Comparison of ENCODE assay signal across 1 cellular context in genomic region chr2:134445981-134446380, GRCh38.
TF ChIP-seq lines count a peak whose summit lies in the region.

No MANE protein-coding gene starts in this region.

TF ChIP-seq in endothelial cell of umbilical vein, 7 proteins besides CTCF, POLR2A, EP300 and RAD21 (continued from another document):
- TF ChIP-seq, protein P1, sequence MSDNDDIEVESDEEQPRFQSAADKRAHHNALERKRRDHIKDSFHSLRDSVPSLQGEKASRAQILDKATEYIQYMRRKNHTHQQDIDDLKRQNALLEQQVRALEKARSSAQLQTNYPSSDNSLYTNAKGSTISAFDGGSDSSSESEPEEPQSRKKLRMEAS (IDR thresholded peaks at IDR 0.05; ENCODE audit: insufficient read depth, insufficient read length), result no peak
- TF ChIP-seq GATA2 (IDR thresholded peaks at IDR 0.05; ENCODE audit: insufficient read depth, insufficient read length, low read depth, low read length), result no peak
- TF ChIP-seq FOS (IDR thresholded peaks at IDR 0.05; ENCODE audit: borderline replicate concordance, insufficient read depth, low read length), result no peak
